1 cellular context compared by ENCODE assay signal in genomic region chr3:143242101-143242500, GRCh38.
TF ChIP-seq lines count a peak whose summit lies in the region.

No MANE protein-coding gene starts in this region.

TF ChIP-seq in K562, 482 proteins besides CTCF, POLR2A, EP300 and RAD21 (continued from another document):
- no peak for TF ChIP-seq ZNF407 (IDR thresholded peaks at IDR 0.05; ENCODE audit: low read depth)
- TF ChIP-seq ZNF764 (CRISPR knock-in tag; IDR thresholded peaks at IDR 0.05; ENCODE audit: low read depth), result no peak
- no peak for TF ChIP-seq ZNF586 (CRISPR knock-in tag; conservative IDR thresholded peaks at IDR 0.05)
- no peak for TF ChIP-seq HNRNPK (IDR thresholded peaks at IDR 0.05; ENCODE audit: low read depth, low read length, poor library complexity, severe bottlenecking)
